ENCODE assay signal across 1 cellular context in the genomic region with DNA sequence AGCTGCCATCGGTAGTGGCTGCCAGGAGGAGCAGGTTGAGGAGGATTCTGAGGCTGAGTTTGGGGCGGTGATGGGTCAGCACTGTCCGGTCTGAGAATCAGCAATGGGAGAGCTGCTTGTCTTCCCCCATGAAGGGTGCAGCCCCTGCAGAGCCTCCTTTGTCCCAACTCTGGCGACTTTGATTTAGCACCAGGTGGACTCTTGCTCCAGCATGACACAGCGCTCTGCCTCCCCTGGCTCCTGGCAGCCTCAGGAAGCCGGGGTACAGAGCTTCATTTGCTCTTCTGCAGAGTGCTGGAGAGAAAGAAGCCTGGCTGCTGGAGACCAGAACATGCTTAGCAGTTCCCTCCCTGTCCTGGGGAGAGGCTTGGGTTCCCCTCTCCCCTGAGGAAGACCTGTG.
TF ChIP-seq lines count a peak whose summit lies in the region.

No MANE protein-coding gene starts in this region.

TF ChIP-seq in HepG2, 621 proteins besides CTCF, POLR2A, EP300 and RAD21:
- TF ChIP-seq LCORL (IDR thresholded peaks at IDR 0.05): no peak
- TF ChIP-seq LCORL (CRISPR knock-in tag; IDR thresholded peaks at IDR 0.05): peak; percentile 54; the same call in 1 of the 2 replicates
- TF ChIP-seq ZNF326 (CRISPR knock-in tag; IDR thresholded peaks at IDR 0.05; ENCODE audit: borderline replicate concordance): no peak
- TF ChIP-seq ZBTB7B (CRISPR knock-in tag; IDR thresholded peaks at IDR 0.05): no peak
- peak; percentile 44; the same call in 1 of the 2 replicates for TF ChIP-seq SAP130 (CRISPR knock-in tag; IDR thresholded peaks at IDR 0.05; ENCODE audit: low read depth)
- TF ChIP-seq, protein P1, sequence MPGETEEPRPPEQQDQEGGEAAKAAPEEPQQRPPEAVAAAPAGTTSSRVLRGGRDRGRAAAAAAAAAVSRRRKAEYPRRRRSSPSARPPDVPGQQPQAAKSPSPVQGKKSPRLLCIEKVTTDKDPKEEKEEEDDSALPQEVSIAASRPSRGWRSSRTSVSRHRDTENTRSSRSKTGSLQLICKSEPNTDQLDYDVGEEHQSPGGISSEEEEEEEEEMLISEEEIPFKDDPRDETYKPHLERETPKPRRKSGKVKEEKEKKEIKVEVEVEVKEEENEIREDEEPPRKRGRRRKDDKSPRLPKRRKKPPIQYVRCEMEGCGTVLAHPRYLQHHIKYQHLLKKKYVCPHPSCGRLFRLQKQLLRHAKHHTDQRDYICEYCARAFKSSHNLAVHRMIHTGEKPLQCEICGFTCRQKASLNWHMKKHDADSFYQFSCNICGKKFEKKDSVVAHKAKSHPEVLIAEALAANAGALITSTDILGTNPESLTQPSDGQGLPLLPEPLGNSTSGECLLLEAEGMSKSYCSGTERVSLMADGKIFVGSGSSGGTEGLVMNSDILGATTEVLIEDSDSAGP (CRISPR knock-in tag; IDR thresholded peaks at IDR 0.05; ENCODE audit: borderline replicate concordance): 0 out of 2 replicates have a peak, but pooled peaks have one; percentile 18
- no peak for TF ChIP-seq ZNF530 (CRISPR knock-in tag; IDR thresholded peaks at IDR 0.05; ENCODE audit: low read depth)
- TF ChIP-seq GFI1 (CRISPR knock-in tag; IDR thresholded peaks at IDR 0.05; ENCODE audit: borderline replicate concordance): peak; percentile 77
- TF ChIP-seq NFE2L2 (IDR thresholded peaks at IDR 0.05; ENCODE audit: low read length): peak; percentile 59
- TF ChIP-seq HNF4A (CRISPR knock-in tag; IDR thresholded peaks at IDR 0.05): peak; percentile 46
- 0 out of 2 replicates have a peak, but pooled peaks have one; percentile 29 for TF ChIP-seq KDM2A (CRISPR knock-in tag; IDR thresholded peaks at IDR 0.05; ENCODE audit: borderline replicate concordance, low read depth)
- TF ChIP-seq CCAR2 (optimal IDR thresholded peaks at IDR 0.05; ENCODE audit: low read depth, low read length): no peak
- TF ChIP-seq, protein P2, sequence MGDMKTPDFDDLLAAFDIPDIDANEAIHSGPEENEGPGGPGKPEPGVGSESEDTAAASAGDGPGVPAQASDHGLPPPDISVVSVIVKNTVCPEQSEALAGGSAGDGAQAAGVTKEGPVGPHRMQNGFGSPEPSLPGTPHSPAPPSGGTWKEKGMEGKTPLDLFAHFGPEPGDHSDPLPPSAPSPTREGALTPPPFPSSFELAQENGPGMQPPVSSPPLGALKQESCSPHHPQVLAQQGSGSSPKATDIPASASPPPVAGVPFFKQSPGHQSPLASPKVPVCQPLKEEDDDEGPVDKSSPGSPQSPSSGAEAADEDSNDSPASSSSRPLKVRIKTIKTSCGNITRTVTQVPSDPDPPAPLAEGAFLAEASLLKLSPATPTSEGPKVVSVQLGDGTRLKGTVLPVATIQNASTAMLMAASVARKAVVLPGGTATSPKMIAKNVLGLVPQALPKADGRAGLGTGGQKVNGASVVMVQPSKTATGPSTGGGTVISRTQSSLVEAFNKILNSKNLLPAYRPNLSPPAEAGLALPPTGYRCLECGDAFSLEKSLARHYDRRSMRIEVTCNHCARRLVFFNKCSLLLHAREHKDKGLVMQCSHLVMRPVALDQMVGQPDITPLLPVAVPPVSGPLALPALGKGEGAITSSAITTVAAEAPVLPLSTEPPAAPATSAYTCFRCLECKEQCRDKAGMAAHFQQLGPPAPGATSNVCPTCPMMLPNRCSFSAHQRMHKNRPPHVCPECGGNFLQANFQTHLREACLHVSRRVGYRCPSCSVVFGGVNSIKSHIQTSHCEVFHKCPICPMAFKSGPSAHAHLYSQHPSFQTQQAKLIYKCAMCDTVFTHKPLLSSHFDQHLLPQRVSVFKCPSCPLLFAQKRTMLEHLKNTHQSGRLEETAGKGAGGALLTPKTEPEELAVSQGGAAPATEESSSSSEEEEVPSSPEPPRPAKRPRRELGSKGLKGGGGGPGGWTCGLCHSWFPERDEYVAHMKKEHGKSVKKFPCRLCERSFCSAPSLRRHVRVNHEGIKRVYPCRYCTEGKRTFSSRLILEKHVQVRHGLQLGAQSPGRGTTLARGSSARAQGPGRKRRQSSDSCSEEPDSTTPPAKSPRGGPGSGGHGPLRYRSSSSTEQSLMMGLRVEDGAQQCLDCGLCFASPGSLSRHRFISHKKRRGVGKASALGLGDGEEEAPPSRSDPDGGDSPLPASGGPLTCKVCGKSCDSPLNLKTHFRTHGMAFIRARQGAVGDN (CRISPR knock-in tag; IDR thresholded peaks at IDR 0.05): peak; percentile 45; the same call in 1 of the 2 replicates
- peak; percentile 45; the same call in 1 of the 2 replicates for TF ChIP-seq KDM5B (CRISPR knock-in tag; IDR thresholded peaks at IDR 0.05; ENCODE audit: borderline replicate concordance)
- TF ChIP-seq ZNF292 (CRISPR knock-in tag; IDR thresholded peaks at IDR 0.05; ENCODE audit: borderline replicate concordance, low read depth): peak; percentile 29; the same call in 1 of the 2 replicates
- no peak for TF ChIP-seq PITX1 (CRISPR knock-in tag; IDR thresholded peaks at IDR 0.05)
- TF ChIP-seq HMG20B (CRISPR knock-in tag; conservative IDR thresholded peaks at IDR 0.05): no peak
- TF ChIP-seq, protein P3, sequence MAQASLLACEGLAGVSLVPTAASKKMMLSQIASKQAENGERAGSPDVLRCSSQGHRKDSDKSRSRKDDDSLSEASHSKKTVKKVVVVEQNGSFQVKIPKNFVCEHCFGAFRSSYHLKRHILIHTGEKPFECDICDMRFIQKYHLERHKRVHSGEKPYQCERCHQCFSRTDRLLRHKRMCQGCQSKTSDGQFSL (CRISPR knock-in tag; IDR thresholded peaks at IDR 0.05): no peak
- TF ChIP-seq, protein P4, sequence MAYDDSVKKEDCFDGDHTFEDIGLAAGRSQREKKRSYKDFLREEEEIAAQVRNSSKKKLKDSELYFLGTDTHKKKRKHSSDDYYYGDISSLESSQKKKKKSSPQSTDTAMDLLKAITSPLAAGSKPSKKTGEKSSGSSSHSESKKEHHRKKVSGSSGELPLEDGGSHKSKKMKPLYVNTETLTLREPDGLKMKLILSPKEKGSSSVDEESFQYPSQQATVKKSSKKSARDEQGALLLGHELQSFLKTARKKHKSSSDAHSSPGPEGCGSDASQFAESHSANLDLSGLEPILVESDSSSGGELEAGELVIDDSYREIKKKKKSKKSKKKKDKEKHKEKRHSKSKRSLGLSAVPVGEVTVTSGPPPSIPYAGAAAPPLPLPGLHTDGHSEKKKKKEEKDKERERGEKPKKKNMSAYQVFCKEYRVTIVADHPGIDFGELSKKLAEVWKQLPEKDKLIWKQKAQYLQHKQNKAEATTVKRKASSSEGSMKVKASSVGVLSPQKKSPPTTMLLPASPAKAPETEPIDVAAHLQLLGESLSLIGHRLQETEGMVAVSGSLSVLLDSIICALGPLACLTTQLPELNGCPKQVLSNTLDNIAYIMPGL (CRISPR knock-in tag; IDR thresholded peaks at IDR 0.05; ENCODE audit: borderline replicate concordance in 1 of 2, low read depth in 1 of 2): 0 out of 4 replicates have a peak, but pooled peaks of 1 of the 2 experiments have one; percentile 15
- 0 out of 2 replicates have a peak, but pooled peaks have one; percentile 49 for TF ChIP-seq MAFG (CRISPR knock-in tag; IDR thresholded peaks at IDR 0.05)
